7 cellular contexts compared by ENCODE assay signal in genomic region chr1:34602907-34603306, GRCh38.
"Had no signal": no experiment of that assay in that cellular context is flagged by ENCODE, and none has a peak within 500 bp of the region (broad histone marks: within the 10 kb centered on the region; RNA-seq: fewer than 3 reads in every experiment).

No MANE protein-coding gene starts in this region.

- H3K4me3 ChIP-seq: GM23338 had no signal

- H3K4me2 ChIP-seq: GM23338 had no signal

- H3K9me3 Mint-ChIP-seq: GM23338, H9 had no signal

- DNase-seq: H9, HCEC 1CT, KBM-7 had no signal

- ATAC-seq: GM23338, HepG2 had no signal

- H3K27ac ChIP-seq: HL-60 had no signal

- H3K4me1 Mint-ChIP-seq: GM23338, IgD-negative memory B cell had no signal

- H3K4me3 Mint-ChIP-seq: GM23338, H9, IgD-negative memory B cell had no signal

- H2AFZ ChIP-seq: GM23338 had no signal
